14 cellular contexts compared by ENCODE assay signal in genomic region chrX:103789004-103789403, GRCh38. TPM values are rescaled to one million over a fixed set of nuclear protein-coding genes. Genes with fewer than 3 reads are reported as not detected.
A peak's percentile ranks its signal among the peaks of the same experiment; 100 is the strongest.
DNase-seq lines count a peak whose midpoint lies in the region; ATAC-seq and TF ChIP-seq lines count a peak whose summit lies in the region.
"Had no signal": no experiment of that assay in that cellular context is flagged by ENCODE, and none has a peak within 500 bp of the region (broad histone marks: within the 10 kb centered on the region; RNA-seq: fewer than 3 reads in every experiment).

No MANE protein-coding gene starts in this region.

- H4K8ac ChIP-seq in neuronal stem cell (ENCODE audit: low read depth, low read length), result no peak overlapping the region

- no peaks in the 10 kb centered on the region for H3K9me3 ChIP-seq in OCI-LY7 (ENCODE audit: low read length)
- H3K9me3 ChIP-seq in right cardiac atrium (ENCODE audit: control insufficient read depth, low read length), result no peaks in the 10 kb centered on the region
- H3K9me3 ChIP-seq in neuronal stem cell (replicated peaks in 1 of 2; ENCODE audit: control insufficient read depth in 2 of 2, insufficient read depth in 1 of 2, low read depth in 1 of 2, low read length in 2 of 2), result no peaks in the 10 kb centered on the region

- DNase-seq in OCI-LY7 (ENCODE audit: low spot score) (peak; percentile 73), GM19238 (ENCODE audit: insufficient read length, low spot score) (no peak), right cardiac atrium (no peak), neuronal stem cell (ENCODE audit: low spot score) (no peak)
- DNase-seq in activated T-cell treated with anti-CD3 and anti-CD28 coated beads, Interleukin-2, amount 50 U/mL, for 1 hour, result no peak
- DNase-seq: endodermal cell; NCI-H446 treated with DMSO at 0.1 percent for 48 hours; occipital lobe; stimulated activated CD8-positive, alpha-beta memory T cell treated with anti-CD3 and anti-CD28 coated beads, Interleukin-4, amount 100 ng/mL, for 48 hours had no signal

- H2AK5ac ChIP-seq in neuronal stem cell (ENCODE audit: low read depth, low read length), result no peak overlapping the region

- POLR2A ChIA-PET in OCI-LY7 (lab: Charles Lee), result interaction anchor here (1.5 kb wide), 1 partner anchor 23 kb away, joined by 6 read pairs; no protein-coding TSS in a partner anchor

- no peak overlapping the region for H3K9ac ChIP-seq in neuronal stem cell (ENCODE audit: low read depth, low read length, poor library complexity)

- H3K4me1 ChIP-seq in OCI-LY7 (ENCODE audit: insufficient read depth, low read length, poor library complexity, severe bottlenecking) (peaks cover 35% of the 10 kb centered on the region), right cardiac atrium (ENCODE audit: control insufficient read depth, insufficient read depth, low read length) (no peaks in the 10 kb centered on the region), neuronal stem cell (ENCODE audit: control insufficient read depth in 2 of 2, insufficient read depth in 1 of 2, low read depth in 1 of 2, low read length in 2 of 2) (peaks cover 3 to 7% of the 10 kb centered on the region in 2 donors)

- H2AFZ ChIP-seq in OCI-LY7 (ENCODE audit: low read length) (no peak overlapping the region; the same call in 1 of the 2 replicates), neuronal stem cell (ENCODE audit: low read length) (no peak overlapping the region)

- no peak overlapping the region for H3K14ac ChIP-seq in neuronal stem cell (ENCODE audit: low read length)

- H3K23ac ChIP-seq in neuronal stem cell (ENCODE audit: low read depth, low read length, poor library complexity), result no peak overlapping the region

- H3K27me3 ChIP-seq in right cardiac atrium (ENCODE audit: control insufficient read depth, insufficient read depth), result no peaks in the 10 kb centered on the region
- H3K27me3 ChIP-seq in neuronal stem cell (ENCODE audit: control insufficient read depth in 3 of 3, insufficient read depth in 3 of 3, low read depth in 1 of 3, low read length in 3 of 3), result no peaks in the 10 kb centered on the region

- H3K9me2 ChIP-seq in OCI-LY7 (ENCODE audit: insufficient read depth, low read length), result no peaks in the 10 kb centered on the region

- intact Hi-C loops in OCI-LY7 (cut with micrococcal nuclease; ENCODE audit: unreplicated experiment) (loop anchor here (1.0 to 2.0 kb wide), 2 partner anchors 24 to 101 kb away; no protein-coding TSS in a partner anchor), right cardiac atrium (cut with DNase I) (no loop called here)

- ATAC-seq in GM18519 (IDR thresholded peaks at IDR 0.05; ENCODE audit: low FRiP score, unreplicated experiment) (peak; percentile 76), GM21528 (IDR thresholded peaks at IDR 0.05; ENCODE audit: low FRiP score, unreplicated experiment) (peak; percentile 89), HG03135 (IDR thresholded peaks at IDR 0.05; ENCODE audit: unreplicated experiment) (peak; percentile 78), right cardiac atrium (no peak)

- no peaks in the 10 kb centered on the region for H3K79me1 ChIP-seq in neuronal stem cell (ENCODE audit: low read depth, low read length)

- no peaks in the 10 kb centered on the region for H3K79me2 ChIP-seq in OCI-LY7 (ENCODE audit: insufficient read depth, low read depth, low read length)

- H2BK5ac ChIP-seq in neuronal stem cell (ENCODE audit: low read length), result no peak overlapping the region

- no TSS peak for BruUV-seq in OCI-LY7 (replicated peaks; lab: Mats Ljungman, UMichigan)

- H3K4me3 ChIP-seq in OCI-LY7 (ENCODE audit: low read depth, low read length, poor library complexity, severe bottlenecking) (peak overlapping the region; percentile 39), right cardiac atrium (ENCODE audit: low read length) (no peak overlapping the region), neuronal stem cell (ENCODE audit: low read length in 2 of 2) (no peak overlapping the region)
- H3K4me3 ChIP-seq: SK-N-MC had no signal

- H3K18ac ChIP-seq in neuronal stem cell (ENCODE audit: low read length), result no peak overlapping the region

- H3K4ac ChIP-seq in neuronal stem cell (ENCODE audit: low read length), result no peak overlapping the region

- CTCF ChIA-PET in OCI-LY7 (lab: Charles Lee; ENCODE audit: unreplicated experiment), result no interaction called here

- H3K4me2 ChIP-seq in OCI-LY7 (ENCODE audit: low read length) (peak overlapping the region; percentile 70), neuronal stem cell (ENCODE audit: insufficient read depth, low read length, poor library complexity, severe bottlenecking) (no peak overlapping the region)

- no peaks in the 10 kb centered on the region for H3K36me3 ChIP-seq in OCI-LY7 (ENCODE audit: insufficient read depth, low read length)
- H3K36me3 ChIP-seq in neuronal stem cell (replicated peaks in 1 of 2; ENCODE audit: control insufficient read depth in 2 of 2, insufficient read depth in 2 of 2, low read length in 2 of 2), result peaks cover 6 to 19% of the 10 kb centered on the region in 2 donors

- TF ChIP-seq CTCF in OCI-LY7 (conservative IDR thresholded peaks at IDR 0.05; ENCODE audit: low read length), result no peak

- H4K20me1 ChIP-seq in OCI-LY7 (ENCODE audit: insufficient read depth, low read length), result no peaks in the 10 kb centered on the region

- no peak overlapping the region for H4K91ac ChIP-seq in neuronal stem cell (ENCODE audit: low read depth, low read length, poor library complexity)

- no peak overlapping the region for H2BK120ac ChIP-seq in neuronal stem cell (ENCODE audit: low read depth, low read length)

- H2BK15ac ChIP-seq in neuronal stem cell (ENCODE audit: low read length), result no peak overlapping the region

- peak overlapping the region; percentile 92 for H3K27ac ChIP-seq in OCI-LY7 (ENCODE audit: low read depth, low read length, poor library complexity, severe bottlenecking)
- H3K27ac ChIP-seq in right cardiac atrium (ENCODE audit: low read length), result no peak overlapping the region
- no peak overlapping the region for H3K27ac ChIP-seq in neuronal stem cell (replicated peaks; ENCODE audit: low read length)
- H3K27ac ChIP-seq: SK-N-MC had no signal

- H2BK12ac ChIP-seq in neuronal stem cell (ENCODE audit: low read length), result no peak overlapping the region

RNA-seq across cellular contexts. Expression of gene PLP1, which starts 12.4 kb away (rescaled TPM):
- total RNA-seq in OCI-LY7 (2014; rRNA removed; shearing (Covaris generic)), result not detected in 2 replicates
- total RNA-seq in OCI-LY7 (2022) (not detected in 2 replicates), right cardiac atrium (10 to 100 TPM; 14.0 to 33.0 (median 27.4) TPM)
- 25.9 TPM for polyA plus RNA-seq in right cardiac atrium
- polyA plus RNA-seq in neuronal stem cell (2013, experiment 1 of 2), result 125 TPM
- polyA plus RNA-seq in neuronal stem cell (2013, experiment 2 of 2), result 126 TPM
- total RNA-seq: activated T-helper 1 cell treated with anti-CD3 and anti-CD28 coated beads, Interleukin-12 subunit alpha, Interleukin-12 subunit beta, Interleukin-2, Interleukin-4 antibody, amounts not matched to agents 30 ng/mL and 10 ng/mL and 1 ng/mL, durations not matched to agents 14 hours and 24 hours and 36 hours had no signal

RNA-seq across cellular contexts. Expression of gene RAB9B, which starts 43.1 kb away (rescaled TPM):
- 1.3 and 2.2 TPM in 2 replicates for total RNA-seq in OCI-LY7 (2014; rRNA removed; shearing (Covaris generic))
- 1.4 TPM in 2 replicates for total RNA-seq in OCI-LY7 (2022)
- 10 to 100 TPM; 18.2 to 28.3 (median 22.4) TPM for total RNA-seq in right cardiac atrium
- polyA plus RNA-seq in right cardiac atrium, result 11.5 TPM
- polyA plus RNA-seq in neuronal stem cell (2013, experiment 1 of 2), result 2.3 TPM
- polyA plus RNA-seq in neuronal stem cell (2013, experiment 2 of 2), result 2.3 TPM

Comparison
In these comparisons a context has a peak if more than half of its experiments do, and no peak if none do; other contexts are left out.
1. ATAC-seq: peak in GM18519 (single experiment), GM21528 (single experiment) and HG03135 (single experiment); none in right cardiac atrium (0 of 2).
2. RNA of gene PLP1, which starts 12.4 kb away (total RNA-seq): 14.0 to 33.0 TPM in right cardiac atrium; not detected in OCI-LY7; every median in the first group is over 10 times any median in the second.
3. RNA of gene RAB9B, which starts 43.1 kb away (total RNA-seq): 18.2 to 28.3 TPM in right cardiac atrium; 1.3 to 2.2 TPM in OCI-LY7; every median in the first group is over 4 times any median in the second.